18 cellular contexts compared by ENCODE assay signal in genomic region chr14:103684471-103684870, GRCh38.
"Had no signal": no experiment of that assay in that cellular context is flagged by ENCODE, and none has a peak within 500 bp of the region (broad histone marks: within the 10 kb centered on the region; RNA-seq: fewer than 3 reads in every experiment).

No MANE protein-coding gene starts in this region.

- H2AFZ ChIP-seq: parathyroid adenoma had no signal

- H3K27ac ChIP-seq: cardiac muscle cell, foreskin keratinocyte, neutrophil, parathyroid adenoma, tibial artery had no signal

- H3K4me1 ChIP-seq: foreskin keratinocyte, parathyroid adenoma had no signal

- DNase-seq: activated CD4-positive, alpha-beta T cell treated with anti-CD3 and anti-CD28 coated beads, Interleukin-2, amount 50 U/mL, for 48 hours; activated gamma-delta T cell; foreskin keratinocyte; immature natural killer cell; kidney glomerular epithelial cell; mucosa of descending colon; naive thymus-derived CD8-positive, alpha-beta T cell; stimulated activated CD4-positive, alpha-beta T cell treated with anti-CD3 and anti-CD28 coated beads, Interleukin-12 subunit alpha, Interleukin-12 subunit beta, amount 100 ng/mL, for 4 hours; stimulated activated CD4-positive, alpha-beta T cell treated with anti-CD3 and anti-CD28 coated beads, Interleukin-1b, Interleukin-23, amount 100 ng/mL, for 48 hours; stimulated activated CD8-positive, alpha-beta memory T cell treated with anti-CD3 and anti-CD28 coated beads, Interleukin-4, amount 100 ng/mL, for 48 hours; stimulated activated naive CD4-positive, alpha-beta T cell; tibial artery had no signal

- ATAC-seq: foreskin keratinocyte; mucosa of descending colon; naive thymus-derived CD8-positive, alpha-beta T cell had no signal

- H3K4me3 ChIP-seq: cardiac muscle cell, mucosa of descending colon, tibial artery had no signal

- H3K27me3 Mint-ChIP-seq: activated naive CD8-positive, alpha-beta T cell; memory B cell; naive thymus-derived CD8-positive, alpha-beta T cell had no signal

- H3K27me3 ChIP-seq: cardiac muscle cell, foreskin keratinocyte, neutrophil, tibial artery had no signal

- H3K36me3 Mint-ChIP-seq: activated naive CD8-positive, alpha-beta T cell had no signal

- H3K4me3 Mint-ChIP-seq: activated naive CD8-positive, alpha-beta T cell; immature natural killer cell; memory B cell; naive thymus-derived CD8-positive, alpha-beta T cell; T-helper 2 cell treated with Interferon-gamma antibody and Interleukin-4, amounts not matched to agents 5 μg/mL and 100 μg/mL, for 36 hours had no signal

- H3K27ac Mint-ChIP-seq: activated naive CD8-positive, alpha-beta T cell; memory B cell; T-helper 2 cell treated with Interferon-gamma antibody and Interleukin-4, amounts not matched to agents 5 μg/mL and 100 μg/mL, for 36 hours had no signal

- H3K9me3 ChIP-seq: mucosa of descending colon, neutrophil, tibial artery had no signal

- H3K9me3 Mint-ChIP-seq: immature natural killer cell; memory B cell; T-helper 2 cell treated with Interferon-gamma antibody and Interleukin-4, amounts not matched to agents 5 μg/mL and 100 μg/mL, for 36 hours had no signal
